Comparison of ENCODE assay signal across 1 cellular context in the genomic region with DNA sequence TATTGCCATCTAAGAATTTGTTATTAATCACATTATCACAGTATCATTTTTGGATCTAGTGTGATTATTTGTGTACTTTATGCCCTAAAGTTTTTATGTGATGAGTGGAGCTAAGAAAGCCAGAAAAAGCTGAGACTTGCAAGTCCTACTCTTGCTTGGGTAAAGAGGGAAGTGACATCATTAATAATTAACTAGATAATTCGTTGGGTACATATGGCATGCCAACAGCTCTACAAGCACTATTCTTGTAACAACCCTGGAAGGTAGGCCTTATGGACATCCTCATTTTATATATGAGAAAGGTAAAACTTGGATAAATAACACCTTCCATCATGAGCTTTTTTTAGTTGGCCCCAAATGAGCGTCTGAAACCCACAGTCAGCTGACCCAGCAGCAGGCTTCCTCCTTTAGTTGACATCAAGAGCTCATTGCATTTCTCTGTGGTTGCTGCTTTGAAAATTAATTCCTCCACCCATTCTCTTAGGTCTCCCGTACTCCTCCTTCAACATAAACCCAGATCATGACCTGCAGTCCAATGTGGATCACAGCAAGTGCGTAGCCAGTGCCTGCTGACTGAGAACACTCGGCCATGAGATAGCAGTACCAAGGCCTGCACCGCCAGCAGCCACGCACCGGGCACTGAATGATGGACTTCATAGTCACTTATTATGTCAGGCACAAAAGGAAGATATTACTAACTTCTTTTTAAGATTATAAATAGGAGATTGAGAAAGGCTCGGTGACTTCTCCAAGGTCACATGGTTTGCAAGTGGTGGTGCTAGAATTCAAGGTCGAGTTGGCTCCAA.
TF ChIP-seq lines count a peak whose summit lies in the region.

No MANE protein-coding gene starts in this region.

TF ChIP-seq in liver, 16 proteins besides CTCF, POLR2A, EP300 and RAD21 (continued from another document):
- TF ChIP-seq, protein P1, sequence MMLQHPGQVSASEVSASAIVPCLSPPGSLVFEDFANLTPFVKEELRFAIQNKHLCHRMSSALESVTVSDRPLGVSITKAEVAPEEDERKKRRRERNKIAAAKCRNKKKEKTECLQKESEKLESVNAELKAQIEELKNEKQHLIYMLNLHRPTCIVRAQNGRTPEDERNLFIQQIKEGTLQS (IDR thresholded peaks at IDR 0.05): no peak
- TF ChIP-seq, protein P2, sequence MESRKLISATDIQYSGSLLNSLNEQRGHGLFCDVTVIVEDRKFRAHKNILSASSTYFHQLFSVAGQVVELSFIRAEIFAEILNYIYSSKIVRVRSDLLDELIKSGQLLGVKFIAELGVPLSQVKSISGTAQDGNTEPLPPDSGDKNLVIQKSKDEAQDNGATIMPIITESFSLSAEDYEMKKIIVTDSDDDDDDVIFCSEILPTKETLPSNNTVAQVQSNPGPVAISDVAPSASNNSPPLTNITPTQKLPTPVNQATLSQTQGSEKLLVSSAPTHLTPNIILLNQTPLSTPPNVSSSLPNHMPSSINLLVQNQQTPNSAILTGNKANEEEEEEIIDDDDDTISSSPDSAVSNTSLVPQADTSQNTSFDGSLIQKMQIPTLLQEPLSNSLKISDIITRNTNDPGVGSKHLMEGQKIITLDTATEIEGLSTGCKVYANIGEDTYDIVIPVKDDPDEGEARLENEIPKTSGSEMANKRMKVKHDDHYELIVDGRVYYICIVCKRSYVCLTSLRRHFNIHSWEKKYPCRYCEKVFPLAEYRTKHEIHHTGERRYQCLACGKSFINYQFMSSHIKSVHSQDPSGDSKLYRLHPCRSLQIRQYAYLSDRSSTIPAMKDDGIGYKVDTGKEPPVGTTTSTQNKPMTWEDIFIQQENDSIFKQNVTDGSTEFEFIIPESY (IDR thresholded peaks at IDR 0.05): no peak
